15 cellular contexts compared by ENCODE assay signal in genomic region chr1:212236664-212237220, GRCh38. TPM values are rescaled to one million over a fixed set of nuclear protein-coding genes. Genes with fewer than 3 reads are reported as not detected.
DNase-seq lines count a peak whose midpoint lies in the region; ATAC-seq, FAIRE-seq and TF ChIP-seq lines count a peak whose summit lies in the region.
"Had no signal": no experiment of that assay in that cellular context is flagged by ENCODE, and none has a peak within 500 bp of the region (broad histone marks: within the 10 kb centered on the region; RNA-seq: fewer than 3 reads in every experiment).

No MANE protein-coding gene starts in this region.

- H4K12ac ChIP-seq in trophoblast cell (ENCODE audit: low read depth, low read length): no peak overlapping the region

- H3K4ac ChIP-seq in trophoblast cell (ENCODE audit: low read depth, low read length): no peak overlapping the region

- peaks cover 5% of the 10 kb centered on the region for H3K4me1 Mint-ChIP-seq in type B pancreatic cell (ENCODE audit: unreplicated experiment)
- H3K4me1 Mint-ChIP-seq: H9 had no signal

- H3K4me3 ChIP-seq in liver (ENCODE audit: low read depth in 1 of 3, low read length in 3 of 3) (no peak overlapping the region), HepG2 (replicated peaks in 1 of 3; ENCODE audit: insufficient read depth in 1 of 3, low read depth in 2 of 3, low read length in 3 of 3) (no peak overlapping the region), esophagus (ENCODE audit: low read depth in 1 of 2, low read length in 2 of 2) (no peak overlapping the region), trophoblast cell (ENCODE audit: low read depth, low read length) (no peak overlapping the region)
- H3K4me3 ChIP-seq: SK-N-MC had no signal

- no peak overlapping the region for H4K91ac ChIP-seq in trophoblast cell (ENCODE audit: low read depth, low read length)

- no peaks in the 10 kb centered on the region for H3K79me1 ChIP-seq in trophoblast cell (ENCODE audit: low read length)

- CTCF ChIA-PET in HepG2 (lab: Yijun Ruan, JAX; ENCODE audit: low intra/inter-chr PET ratio, low total read pairs): no interaction called here

- DNase-seq in HepG2 (ENCODE audit: low spot score) (no peak), trophoblast cell (no peak), type B pancreatic cell (ENCODE audit: extremely low spot score, unreplicated experiment) (no peak), RPMI8226 (no peak), NCI-H2107 (lab: John Stamatoyannopoulos, UW) (no peak)
- DNase-seq: DMS153, H9, KBM-7, NCI-H1436, NCI-H2029 treated with DMSO at 0.1 percent for 48 hours had no signal

- H3K23ac ChIP-seq in trophoblast cell (ENCODE audit: low read length): no peak overlapping the region

- no peaks in the 10 kb centered on the region for H4K20me1 ChIP-seq in HepG2 (ENCODE audit: insufficient read depth, low read length)

- peaks cover 5 to 29% (median 9%) of the 10 kb centered on the region in 4 donors for H3K4me1 ChIP-seq in liver (ENCODE audit: control insufficient read depth in 4 of 4, insufficient read depth in 4 of 4, low read length in 3 of 4)
- peaks cover 51% of the 10 kb centered on the region for H3K4me1 ChIP-seq in HepG2 (ENCODE audit: insufficient read depth, low read length)
- H3K4me1 ChIP-seq in esophagus (ENCODE audit: control insufficient read depth in 2 of 2, insufficient read depth in 2 of 2, low read length in 1 of 2): peaks cover 8 to 12% of the 10 kb centered on the region in 2 donors
- H3K4me1 ChIP-seq in trophoblast cell (ENCODE audit: control insufficient read depth in 1 of 2, insufficient read depth in 2 of 2, low read length in 2 of 2): peaks cover 3 to 5% of the 10 kb centered on the region in 2 experiments

- H2BK120ac ChIP-seq in trophoblast cell (ENCODE audit: insufficient read depth, low read length, poor library complexity): no peak overlapping the region

- ATAC-seq in HepG2 (no peak), GM19463 (IDR thresholded peaks at IDR 0.05; ENCODE audit: unreplicated experiment) (no peak)

- no peaks in the 10 kb centered on the region for H3K36me3 Mint-ChIP-seq in type B pancreatic cell

- H2BK5ac ChIP-seq in trophoblast cell (ENCODE audit: low read depth, low read length, poor library complexity): no peak overlapping the region

- intact Hi-C loops in HepG2 (cut with micrococcal nuclease; ENCODE audit: unreplicated experiment): no loop called here

- H3K27ac Mint-ChIP-seq in type B pancreatic cell: peak overlapping the region; percentile 44
- H3K27ac Mint-ChIP-seq: H9 had no signal

- H3K4me3 Mint-ChIP-seq in type B pancreatic cell: no peak overlapping the region
- H3K4me3 Mint-ChIP-seq: H9 had no signal

- no peak for TF ChIP-seq POLR2A in HepG2 (IDR thresholded peaks at IDR 0.05; ENCODE audit: insufficient read depth in 1 of 2, low read depth in 2 of 2, low read length in 2 of 2)

- WGBS in liver: 62% methylated on average over 3 of the region's 3 CpGs
- WGBS in HepG2 (ENCODE audit: low lambda C conversion rate): 47% methylated on average over 3 of the region's 3 CpGs
- WGBS in esophagus, 2 donors: 73 to 86% methylated on average over 3 of the region's 3 CpGs
- no CpG with 5 or more reads among the region's 3 CpGs for WGBS in trophoblast cell (ENCODE audit: extremely low coverage, insufficient coverage, insufficient read length)

- no peaks in the 10 kb centered on the region for H3K9me3 Mint-ChIP-seq in type B pancreatic cell
- H3K9me3 Mint-ChIP-seq: H9 had no signal

- no peak overlapping the region for H3K14ac ChIP-seq in trophoblast cell (ENCODE audit: low read length)

- H3K27ac ChIP-seq in liver (ENCODE audit: low read depth in 1 of 2, low read length in 2 of 2): peak overlapping the region; percentile 45 to 82
- H3K27ac ChIP-seq in HepG2 (ENCODE audit: extremely low read length, insufficient read depth, low read length): no peak overlapping the region
- peak overlapping the region; percentile 0 to 27 for H3K27ac ChIP-seq in esophagus (ENCODE audit: low read depth in 2 of 2, low read length in 1 of 2)
- no peak overlapping the region for H3K27ac ChIP-seq in trophoblast cell (ENCODE audit: low read depth, low read length)
- H3K27ac ChIP-seq: C4-2B, SK-N-MC had no signal

- peak overlapping the region in 1 of 2 donors; percentile 5 for H3K9ac ChIP-seq in liver (ENCODE audit: low read depth in 1 of 2, low read length in 2 of 2)
- no peak overlapping the region for H3K9ac ChIP-seq in HepG2 (ENCODE audit: insufficient read depth, low read depth, low read length)
- peak overlapping the region; percentile 35 for H3K9ac ChIP-seq in trophoblast cell (ENCODE audit: low read length)

- TF ChIP-seq RAD21 in liver (IDR thresholded peaks at IDR 0.05) (no peak), HepG2 (CRISPR knock-in tag; IDR thresholded peaks at IDR 0.05) (no peak)

- H3K36me3 ChIP-seq in liver (ENCODE audit: control insufficient read depth in 4 of 4, insufficient read depth in 3 of 4, low read depth in 1 of 4, low read length in 3 of 4) (no peaks in the 10 kb centered on the region), HepG2 (replicated peaks in 1 of 2; ENCODE audit: control insufficient read depth in 1 of 2, insufficient read depth in 2 of 2, low read length in 2 of 2) (no peaks in the 10 kb centered on the region), esophagus (ENCODE audit: control insufficient read depth in 2 of 2, insufficient read depth in 2 of 2, low read length in 1 of 2) (no peaks in the 10 kb centered on the region), trophoblast cell (ENCODE audit: control insufficient read depth in 1 of 2, insufficient read depth in 2 of 2, low read length in 2 of 2) (no peaks in the 10 kb centered on the region)

- TF ChIP-seq EP300 in HepG2 (IDR thresholded peaks at IDR 0.05; ENCODE audit: low read depth in 2 of 2, low read length in 2 of 2): no peak
- TF ChIP-seq EP300 in HepG2 (CRISPR knock-in tag; IDR thresholded peaks at IDR 0.05; ENCODE audit: borderline replicate concordance): no peak

- no TSS peak for BruUV-seq in HepG2 (replicated peaks; lab: Mats Ljungman, UMichigan)

- H2AK5ac ChIP-seq in trophoblast cell (ENCODE audit: low read length): no peak overlapping the region

- POLR2A ChIA-PET in HepG2 (lab: Yijun Ruan, JAX): no interaction called here

- no peak for FAIRE-seq in HepG2 (lab: Jason Lieb, UNC)

- in situ Hi-C loops in HepG2 (cut with HindIII; ENCODE audit: extremely low pct_ligation_motif_present, low pct_unique_long_range_greater_than_20kb): no loop called here

- TF ChIP-seq CTCF in liver (IDR thresholded peaks at IDR 0.05; ENCODE audit: low read depth, low read length, missing input control) (no peak), HepG2 (CRISPR knock-in tag; IDR thresholded peaks at IDR 0.05) (no peak), type B pancreatic cell (conservative IDR thresholded peaks at IDR 0.05) (no peak)

- H3K27me3 Mint-ChIP-seq in type B pancreatic cell: no peaks in the 10 kb centered on the region

- H3K9me3 ChIP-seq in liver (ENCODE audit: control insufficient read depth in 4 of 4, low read length in 3 of 4): no peaks in the 10 kb centered on the region
- no peaks in the 10 kb centered on the region for H3K9me3 ChIP-seq in HepG2 (ENCODE audit: low read length)
- H3K9me3 ChIP-seq in esophagus (ENCODE audit: control insufficient read depth in 2 of 2, insufficient read depth in 1 of 2, low read depth in 1 of 2, low read length in 1 of 2): no peaks in the 10 kb centered on the region
- H3K9me3 ChIP-seq in trophoblast cell (ENCODE audit: insufficient read depth, low read depth, low read length): no peaks in the 10 kb centered on the region

- no peaks in the 10 kb centered on the region for H3K79me2 ChIP-seq in HepG2 (ENCODE audit: insufficient read depth, low read length)
- no peaks in the 10 kb centered on the region for H3K79me2 ChIP-seq in trophoblast cell (ENCODE audit: control insufficient read depth, insufficient read depth, low read length, poor library complexity)

- no peak overlapping the region for H3K18ac ChIP-seq in trophoblast cell (ENCODE audit: low read length)

- no peaks in the 10 kb centered on the region for H3K27me3 ChIP-seq in liver (ENCODE audit: control insufficient read depth in 4 of 4, insufficient read depth in 4 of 4, low read length in 3 of 4)
- no peaks in the 10 kb centered on the region; a peak in 1 of 5 replicates for H3K27me3 ChIP-seq in HepG2 (ENCODE audit: control insufficient read depth in 1 of 2, insufficient read depth in 2 of 2, low read length in 2 of 2)
- H3K27me3 ChIP-seq in esophagus (ENCODE audit: control insufficient read depth in 1 of 2, insufficient read depth in 2 of 2, low read length in 2 of 2): no peaks in the 10 kb centered on the region
- H3K27me3 ChIP-seq in trophoblast cell (ENCODE audit: insufficient read depth, low read length): no peaks in the 10 kb centered on the region

- no peak overlapping the region for H2BK12ac ChIP-seq in trophoblast cell (ENCODE audit: low read length)

- H2AFZ ChIP-seq in HepG2 (ENCODE audit: low read length) (no peak overlapping the region), trophoblast cell (ENCODE audit: insufficient read depth, low read length, poor library complexity) (no peak overlapping the region)

- H3K4me2 ChIP-seq in HepG2 (ENCODE audit: low read depth, low read length) (no peak overlapping the region), trophoblast cell (ENCODE audit: low read length) (no peak overlapping the region)

- H4K8ac ChIP-seq in trophoblast cell (ENCODE audit: low read depth, low read length): no peak overlapping the region

RNA-seq across cellular contexts. Expression of gene PPP2R5A, which starts 48.5 kb away (rescaled TPM):
- 10 to 100 TPM; 29.5 to 40.7 TPM for total RNA-seq in liver
- 10 to 100 TPM; 22.9 to 27.4 TPM for polyA plus RNA-seq in liver
- total RNA-seq in HepG2 (2016; rRNA removed; fragmentation: Illumina TruSeq; extraction: Trizol): 22.0 and 26.5 TPM in 2 replicates
- total RNA-seq in HepG2 (2016; cell fraction: cytosol; rRNA removed; fragmentation: Illumina TruSeq; extraction: Trizol; ENCODE audit: low read depth): 6.9 and 7.3 TPM in 2 replicates
- 21.8 and 25.0 TPM in 2 replicates for total RNA-seq in HepG2 (2016; cell fraction: insoluble cytoplasmic fraction; rRNA removed; fragmentation: Illumina TruSeq; extraction: Trizol)
- 22.7 and 24.3 TPM in 2 replicates for total RNA-seq in HepG2 (2016; cell fraction: membrane; rRNA removed; fragmentation: Illumina TruSeq; extraction: Trizol)
- total RNA-seq in HepG2 (2016; cell fraction: nucleus; rRNA removed; fragmentation: Illumina TruSeq; extraction: Trizol): 15.8 and 16.6 TPM in 2 replicates
- 27.5 and 31.4 TPM in 2 replicates for polyA plus RNA-seq in HepG2 (2011; rRNA removed)
- polyA plus RNA-seq in HepG2 (2011; cell fraction: cytosol; rRNA removed): 14.2 and 20.6 TPM in 2 replicates
- polyA plus RNA-seq in HepG2 (2011; cell fraction: nucleus; rRNA removed): 13.4 and 15.4 TPM in 2 replicates
- 20.6 and 22.6 TPM in 2 replicates for polyA plus RNA-seq in HepG2 (2012)
- 5.8 and 6.4 TPM in 2 replicates for polyA plus RNA-seq in HepG2 (2016; cell fraction: cytosol; fragmentation: Illumina TruSeq; extraction: Trizol; ENCODE audit: low read depth)
- 27.2 and 28.9 TPM in 2 replicates for polyA plus RNA-seq in HepG2 (2016; cell fraction: insoluble cytoplasmic fraction; fragmentation: Illumina TruSeq; extraction: Trizol; ENCODE audit: low read depth)
- 18.6 and 19.6 TPM in 2 replicates for polyA plus RNA-seq in HepG2 (2016; cell fraction: membrane; fragmentation: Illumina TruSeq; extraction: Trizol; ENCODE audit: low read depth)
- 19.9 and 22.9 TPM in 2 replicates for polyA plus RNA-seq in HepG2 (2016; cell fraction: nucleus; fragmentation: Illumina TruSeq; extraction: Trizol; ENCODE audit: insufficient read depth, low read depth)
- 10.8 and 12.7 TPM in 2 replicates for polyA minus RNA-seq in HepG2 (2011; rRNA and poly(A)+ RNA removed; ENCODE audit: low replicate concordance)
- polyA minus RNA-seq in HepG2 (2011; cell fraction: cytosol; rRNA and poly(A)+ RNA removed): 16.4 and 21.3 TPM in 2 replicates
- 21.4 and 23.7 TPM in 2 replicates for polyA minus RNA-seq in HepG2 (2011; cell fraction: nucleus; rRNA and poly(A)+ RNA removed)
- 10 to 100 TPM; 29.0 to 37.3 TPM for polyA plus RNA-seq in esophagus
- polyA plus RNA-seq in trophoblast cell (2013): 7.5 and 7.7 TPM in 2 replicates
- total RNA-seq in type B pancreatic cell (ENCODE audit: low replicate concordance): 20.6 and 34.0 TPM in 2 replicates

Comparison
In these comparisons a context has a peak if more than half of its experiments do, and no peak if none do; other contexts are left out.
1. H3K27ac ChIP-seq: peak in liver (2 of 2) and esophagus (2 of 2); none in HepG2 (single experiment) and trophoblast cell (single experiment).